In the genomic region with DNA sequence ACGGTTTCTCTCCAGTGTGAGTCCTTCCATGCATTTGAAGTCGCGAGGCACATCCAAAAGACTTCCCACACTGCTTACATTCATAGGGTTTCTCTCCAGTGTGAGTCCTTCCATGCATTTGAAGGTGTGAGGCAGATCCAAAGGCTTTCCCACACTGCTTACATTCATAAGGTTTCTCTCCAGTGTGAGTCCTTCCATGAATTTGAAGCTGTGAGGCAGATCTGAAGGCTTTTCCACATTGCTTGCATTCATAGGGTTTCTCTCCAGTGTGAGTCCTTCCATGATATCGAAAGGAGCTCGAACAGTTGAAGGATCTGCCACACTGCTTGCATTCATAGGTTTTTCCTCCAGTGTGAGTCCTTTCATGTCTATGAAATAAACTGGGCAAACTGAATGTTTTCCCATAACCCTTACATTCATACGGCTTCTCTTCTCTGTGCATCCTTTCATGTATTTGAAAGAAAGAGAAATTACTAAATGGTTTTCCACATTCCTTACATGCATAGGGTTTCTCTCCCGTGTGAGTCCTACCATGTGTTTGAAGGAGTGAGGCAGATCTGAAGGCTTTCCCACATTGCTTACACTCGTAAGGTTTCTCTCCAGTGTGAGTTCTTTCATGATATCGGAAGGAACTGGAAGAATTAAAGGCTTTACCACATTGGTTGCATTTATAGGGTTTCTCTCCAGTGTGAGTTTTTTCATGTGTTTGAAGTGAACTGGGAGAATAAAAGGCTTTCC, we compare ENCODE assay signal across 21 cellular contexts. TPM values are rescaled to one million over a fixed set of nuclear protein-coding genes. Genes with fewer than 3 reads are reported as not detected.
"Had no signal": no experiment of that assay in that cellular context is flagged by ENCODE, and none has a peak within 500 bp of the region (broad histone marks: within the 10 kb centered on the region; RNA-seq: fewer than 3 reads in every experiment).

No MANE protein-coding gene starts in this region.

- H3K27me3 ChIP-seq: thyroid gland, uterus had no signal

- H3K4me3 Mint-ChIP-seq: activated CD8-positive, alpha-beta T cell treated with anti-CD3 and anti-CD28 coated beads for 36 hours; nephron; stimulated activated effector memory CD8-positive, alpha-beta T cell treated with anti-CD3 and anti-CD28 coated beads, Interleukin-12 subunit alpha, Interleukin-12 subunit beta, amount 100 ng/mL, for 72 hours; WTC11 had no signal

- H3K27ac Mint-ChIP-seq: activated CD8-positive, alpha-beta T cell treated with anti-CD3 and anti-CD28 coated beads for 36 hours; activated naive CD4-positive, alpha-beta T cell treated with anti-CD3 and anti-CD28 coated beads, Interleukin-2, amount 50 U/mL, for 72 hours; nephron; stimulated activated effector memory CD8-positive, alpha-beta T cell treated with anti-CD3 and anti-CD28 coated beads, Interleukin-12 subunit alpha, Interleukin-12 subunit beta, amount 100 ng/mL, for 72 hours; WTC11 had no signal

- H3K4me1 ChIP-seq: left ventricle myocardium inferior, psoas muscle, thyroid gland, uterus had no signal

- DNase-seq: activated CD4-positive, alpha-beta T cell treated with anti-CD3 and anti-CD28 coated beads for 4 hours; activated CD8-positive, alpha-beta T cell treated with anti-CD3 and anti-CD28 coated beads for 36 hours; activated gamma-delta T cell; activated T-cell treated with anti-CD3 and anti-CD28 coated beads, Interleukin-2, amount 50 U/mL, for 48 hours; amniotic stem cell; central memory CD4-positive, alpha-beta T cell; left ventricle myocardium inferior; mesenchymal stem cell; occipital lobe; psoas muscle; stimulated activated CD4-positive, alpha-beta T cell treated with anti-CD3 and anti-CD28 coated beads, Interleukin-1b, Interleukin-23, amount 100 ng/mL, for 48 hours; thyroid gland; uterus had no signal

- H3K27me3 Mint-ChIP-seq: activated CD8-positive, alpha-beta T cell treated with anti-CD3 and anti-CD28 coated beads for 36 hours had no signal

- FAIRE-seq: TTC549 had no signal

- ATAC-seq: activated CD8-positive, alpha-beta T cell treated with anti-CD3 and anti-CD28 coated beads for 36 hours; activated naive CD4-positive, alpha-beta T cell treated with anti-CD3 and anti-CD28 coated beads, Interleukin-2, amount 50 U/mL, for 72 hours; psoas muscle; sciatic nerve; stimulated activated effector memory CD8-positive, alpha-beta T cell treated with anti-CD3 and anti-CD28 coated beads, Interleukin-12 subunit alpha, Interleukin-12 subunit beta, amount 100 ng/mL, for 72 hours; WTC11 had no signal

- H3K4me3 ChIP-seq: coronary artery, left ventricle myocardium inferior, psoas muscle, thyroid gland, uterus had no signal

- H3K4me1 Mint-ChIP-seq: nephron; stimulated activated effector memory CD8-positive, alpha-beta T cell treated with anti-CD3 and anti-CD28 coated beads, Interleukin-12 subunit alpha, Interleukin-12 subunit beta, amount 100 ng/mL, for 72 hours had no signal

- H3K27ac ChIP-seq: coronary artery, left ventricle myocardium inferior, psoas muscle, thyroid gland, uterus had no signal

- H3K9me3 ChIP-seq: thyroid gland had no signal

- H3K36me3 ChIP-seq: uterus had no signal

RNA-seq across cellular contexts. Expression of a gene that starts 37.6 kb away (rescaled TPM):
- total RNA-seq: psoas muscle had no signal
- polyA plus RNA-seq: endothelial cell of umbilical vein had no signal
